Comparison of ENCODE assay signal across 25 cellular contexts in the genomic region with DNA sequence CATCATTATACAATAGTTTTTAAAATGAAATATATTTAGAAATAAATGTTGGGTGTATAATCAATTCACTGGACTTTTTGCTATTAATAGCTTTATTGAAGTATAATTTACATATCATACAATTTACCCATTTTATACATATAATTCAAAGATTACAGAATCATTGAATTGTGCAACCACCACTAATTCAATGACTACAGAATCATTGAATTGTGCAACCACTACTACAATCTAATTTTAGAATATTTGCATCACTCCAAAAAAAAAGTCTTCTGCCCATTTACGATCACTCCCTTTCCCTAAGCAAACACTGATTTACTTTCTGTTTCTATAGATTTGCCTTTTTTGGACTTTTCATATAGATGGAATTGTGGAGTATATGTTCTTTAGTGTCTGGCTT. TPM values are rescaled to one million over a fixed set of nuclear protein-coding genes. Genes with fewer than 3 reads are reported as not detected.
"Had no signal": no experiment of that assay in that cellular context is flagged by ENCODE, and none has a peak within 500 bp of the region (broad histone marks: within the 10 kb centered on the region; RNA-seq: fewer than 3 reads in every experiment).

No MANE protein-coding gene starts in this region.

- H3K27me3 Mint-ChIP-seq: naive thymus-derived CD8-positive, alpha-beta T cell had no signal

- H3K9me3 ChIP-seq: esophagus muscularis mucosa, gastroesophageal sphincter, lower lobe of right lung, mucosa of descending colon had no signal

- H3K36me3 Mint-ChIP-seq: immature natural killer cell; mesothelial cell of epicardium; naive B cell; naive thymus-derived CD8-positive, alpha-beta T cell had no signal

- H3K9me3 Mint-ChIP-seq: mesothelial cell of epicardium had no signal

- H3K4me3 ChIP-seq: coronary artery, dorsolateral prefrontal cortex, esophagus muscularis mucosa, gastroesophageal sphincter, heart left ventricle, hepatocyte, lower lobe of right lung, mucosa of descending colon had no signal

- H3K4me3 Mint-ChIP-seq: immature natural killer cell; mesothelial cell of epicardium; naive B cell; naive thymus-derived CD8-positive, alpha-beta T cell had no signal

- H3K27ac ChIP-seq: coronary artery, dorsolateral prefrontal cortex, esophagus muscularis mucosa, foreskin keratinocyte, gastroesophageal sphincter, heart left ventricle, hepatocyte, lower lobe of right lung had no signal

- H3K4me2 ChIP-seq: hepatocyte had no signal

- H3K36me3 ChIP-seq: esophagus muscularis mucosa, gastroesophageal sphincter, heart left ventricle, lower lobe of right lung had no signal

- H2AFZ ChIP-seq: hepatocyte had no signal

- ATAC-seq: foreskin keratinocyte; gastroesophageal sphincter; heart left ventricle; left colon; left lobe of liver; left ventricle myocardium superior; lower lobe of right lung; mucosa of descending colon; naive thymus-derived CD8-positive, alpha-beta T cell had no signal

- H3K4me1 Mint-ChIP-seq: immature natural killer cell; mesothelial cell of epicardium; naive B cell; naive thymus-derived CD8-positive, alpha-beta T cell had no signal

- H3K27me3 ChIP-seq: dorsolateral prefrontal cortex, esophagus muscularis mucosa, foreskin keratinocyte, gastroesophageal sphincter, heart left ventricle, hepatocyte had no signal

- H3K27ac Mint-ChIP-seq: immature natural killer cell; mesothelial cell of epicardium; naive B cell; naive thymus-derived CD8-positive, alpha-beta T cell had no signal

- H3K79me2 ChIP-seq: hepatocyte had no signal

- H3K4me1 ChIP-seq: esophagus muscularis mucosa, foreskin keratinocyte, gastroesophageal sphincter, heart left ventricle, lower lobe of right lung had no signal

- DNase-seq: dermis blood vessel endothelial cell; dorsolateral prefrontal cortex; effector CD4-positive, alpha-beta T cell; effector memory CD4-positive, alpha-beta T cell; foreskin keratinocyte; heart left ventricle; hypothalamus; immature natural killer cell; islet precursor cell; kidney; kidney glomerular epithelial cell; left colon; left ventricle myocardium superior; lower lobe of right lung; mesenchymal stem cell; mucosa of descending colon; naive B cell; naive thymus-derived CD8-positive, alpha-beta T cell had no signal

RNA-seq across cellular contexts. Expression of gene RIMS1, which starts 35.1 kb away (rescaled TPM):
- total RNA-seq: endothelial cell of umbilical vein; foreskin keratinocyte; left lobe of liver; naive thymus-derived CD8-positive, alpha-beta T cell had no signal
- polyA plus RNA-seq: foreskin keratinocyte; heart left ventricle; immature natural killer cell; naive thymus-derived CD8-positive, alpha-beta T cell had no signal
